ENCODE assay signal across 23 cellular contexts in the genomic region with DNA sequence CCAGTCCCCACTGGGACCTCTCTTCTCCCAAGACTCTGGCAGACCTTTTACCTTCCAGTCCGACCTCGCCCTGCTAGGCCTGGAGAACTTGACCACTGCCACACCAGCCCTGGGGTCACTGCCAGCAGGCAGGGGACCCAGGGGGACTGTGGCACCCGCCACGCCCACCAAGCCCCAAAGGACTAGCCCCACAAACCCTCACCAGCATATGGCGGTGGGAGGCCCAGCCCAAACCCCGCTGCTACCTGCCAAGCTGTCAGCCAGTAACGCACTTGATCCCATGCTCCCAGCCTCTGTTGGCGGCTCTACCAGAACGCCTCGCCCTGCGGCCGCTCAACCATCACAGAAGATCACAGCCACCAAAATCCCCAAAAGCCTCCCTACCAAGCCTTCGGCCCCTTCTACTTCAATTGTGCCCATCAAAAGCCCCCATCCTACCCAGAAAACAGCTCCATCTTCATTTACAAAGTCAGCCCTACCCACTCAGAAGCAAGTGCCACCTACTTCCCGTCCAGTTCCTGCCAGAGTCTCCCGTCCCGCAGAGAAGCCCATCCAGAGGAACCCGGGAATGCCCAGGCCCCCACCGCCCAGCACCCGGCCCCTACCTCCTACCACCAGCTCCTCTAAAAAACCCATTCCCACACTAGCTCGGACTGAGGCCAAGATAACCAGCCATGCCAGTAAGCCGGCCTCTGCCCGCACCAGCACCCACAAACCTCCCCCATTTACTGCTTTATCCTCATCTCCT. TPM values are rescaled to one million over a fixed set of nuclear protein-coding genes. Genes with fewer than 3 reads are reported as not detected.
"Had no signal": no experiment of that assay in that cellular context is flagged by ENCODE, and none has a peak within 500 bp of the region (broad histone marks: within the 10 kb centered on the region; RNA-seq: fewer than 3 reads in every experiment).

No MANE protein-coding gene starts in this region.

- ATAC-seq: activated CD8-positive, alpha-beta T cell treated with anti-CD3 and anti-CD28 coated beads, Interleukin-2, amount 10 ng/mL, durations not matched to agents 7 days and 5 days; activated T-cell treated with anti-CD3 and anti-CD28 coated beads, Interleukin-2, amount 50 U/mL, for 72 hours; left colon; mucosa of descending colon; naive thymus-derived CD4-positive, alpha-beta T cell; stimulated activated naive CD8-positive, alpha-beta T cell treated with anti-CD3 and anti-CD28 coated beads, Interleukin-15, Interleukin-2, amounts not matched to agents 100 U/mL and 50 U/mL, for 24 hours had no signal

- H3K36me3 Mint-ChIP-seq: activated naive CD8-positive, alpha-beta T cell; immature natural killer cell; naive thymus-derived CD4-positive, alpha-beta T cell had no signal

- H3K27me3 Mint-ChIP-seq: activated CD4-positive, alpha-beta T cell treated with anti-CD3 and anti-CD28 coated beads, Interleukin-2, amount 10 ng/mL, durations not matched to agents 24 days and 14 days; activated naive CD8-positive, alpha-beta T cell; brain; naive thymus-derived CD4-positive, alpha-beta T cell had no signal

- H3K36me3 ChIP-seq: neutrophil, upper lobe of left lung had no signal

- H3K4me3 Mint-ChIP-seq: activated B cell treated with CpG ODN at 0.5 μM for 24 hours; activated CD4-positive, alpha-beta T cell treated with anti-CD3 and anti-CD28 coated beads, Interleukin-2, amount 10 ng/mL, durations not matched to agents 24 days and 14 days; activated CD8-positive, alpha-beta T cell treated with anti-CD3 and anti-CD28 coated beads, Interleukin-2, amount 10 ng/mL, durations not matched to agents 7 days and 5 days; activated naive CD8-positive, alpha-beta T cell; activated T-cell treated with anti-CD3 and anti-CD28 coated beads, Interleukin-2, amount 50 U/mL, for 72 hours; brain; immature natural killer cell; naive thymus-derived CD4-positive, alpha-beta T cell had no signal

- H3K27ac ChIP-seq: neutrophil, upper lobe of left lung had no signal

- DNase-seq: activated B cell treated with CpG ODN at 0.5 μM for 24 hours; activated CD4-positive, alpha-beta T cell treated with anti-CD3 and anti-CD28 coated beads, Interleukin-2, amount 10 ng/mL, durations not matched to agents 24 days and 14 days; activated CD8-positive, alpha-beta memory T cell treated with anti-CD3 and anti-CD28 coated beads, Interleukin-2, amount 50 U/mL, for 4 hours; activated CD8-positive, alpha-beta T cell treated with anti-CD3 and anti-CD28 coated beads, Interleukin-2, amount 10 ng/mL, durations not matched to agents 7 days and 5 days; activated gamma-delta T cell treated with Interleukin-2 at 50 U/mL for 16 hours; activated T-cell treated with anti-CD3 and anti-CD28 coated beads, Interleukin-2, amount 50 U/mL, for 72 hours; amniotic stem cell; central memory CD4-positive, alpha-beta T cell; cortex of kidney; effector CD4-positive, alpha-beta T cell; foreskin melanocyte; immature natural killer cell; left colon; naive thymus-derived CD4-positive, alpha-beta T cell; stimulated activated CD4-positive, alpha-beta T cell treated with anti-CD3 and anti-CD28 coated beads, Interleukin-4, amount 100 ng/mL, for 4 hours; stimulated activated CD8-positive, alpha-beta memory T cell treated with anti-CD3 and anti-CD28 coated beads, Interleukin-4, amount 100 ng/mL, for 48 hours; stimulated activated naive CD8-positive, alpha-beta T cell treated with anti-CD3 and anti-CD28 coated beads, Interleukin-15, Interleukin-2, amounts not matched to agents 100 U/mL and 50 U/mL, for 24 hours had no signal

- H3K4me1 Mint-ChIP-seq: activated B cell treated with CpG ODN at 0.5 μM for 24 hours; activated CD4-positive, alpha-beta T cell treated with anti-CD3 and anti-CD28 coated beads, Interleukin-2, amount 10 ng/mL, durations not matched to agents 24 days and 14 days; immature natural killer cell; naive thymus-derived CD4-positive, alpha-beta T cell had no signal

- H3K27ac Mint-ChIP-seq: activated B cell treated with CpG ODN at 0.5 μM for 24 hours; activated CD4-positive, alpha-beta T cell treated with anti-CD3 and anti-CD28 coated beads, Interleukin-2, amount 10 ng/mL, durations not matched to agents 24 days and 14 days; activated CD8-positive, alpha-beta T cell treated with anti-CD3 and anti-CD28 coated beads, Interleukin-2, amount 10 ng/mL, durations not matched to agents 7 days and 5 days; activated naive CD8-positive, alpha-beta T cell; activated T-cell treated with anti-CD3 and anti-CD28 coated beads, Interleukin-2, amount 50 U/mL, for 72 hours; immature natural killer cell; naive thymus-derived CD4-positive, alpha-beta T cell had no signal

- H3K9me3 Mint-ChIP-seq: activated B cell treated with CpG ODN at 0.5 μM for 24 hours; activated CD4-positive, alpha-beta T cell treated with anti-CD3 and anti-CD28 coated beads, Interleukin-2, amount 10 ng/mL, durations not matched to agents 24 days and 14 days; activated T-cell treated with anti-CD3 and anti-CD28 coated beads, Interleukin-2, amount 50 U/mL, for 72 hours; immature natural killer cell; naive thymus-derived CD4-positive, alpha-beta T cell had no signal

- H3K4me3 ChIP-seq: mucosa of descending colon, skin epidermis, upper lobe of left lung had no signal

- H3K27me3 ChIP-seq: upper lobe of left lung had no signal

- H3K9me3 ChIP-seq: mucosa of descending colon, neutrophil, upper lobe of left lung had no signal

RNA-seq across cellular contexts. Expression of a gene that starts 13.1 kb away (rescaled TPM):
- polyA plus RNA-seq: immature natural killer cell; naive thymus-derived CD4-positive, alpha-beta T cell had no signal
